25 cellular contexts compared by ENCODE assay signal in genomic region chr5:15431923-15432322, GRCh38.
DNase-seq lines count a peak whose midpoint lies in the region; ATAC-seq, FAIRE-seq and TF ChIP-seq lines count a peak whose summit lies in the region.
"Had no signal": no experiment of that assay in that cellular context is flagged by ENCODE, and none has a peak within 500 bp of the region (broad histone marks: within the 10 kb centered on the region; RNA-seq: fewer than 3 reads in every experiment).

No MANE protein-coding gene starts in this region.

- no peak for TF ChIP-seq EP300 in GM12878 (IDR thresholded peaks at IDR 0.05; ENCODE audit: borderline replicate concordance in 1 of 2, control insufficient read depth in 1 of 2, low read depth in 2 of 2, low read length in 2 of 2)

- WGBS in GM12878 (ENCODE audit: insufficient coverage, insufficient replicate concordance, low lambda C conversion rate, missing lambda C conversion rate), result 5% methylated on average over 3 of the region's 3 CpGs

- no peaks in the 10 kb centered on the region for H3K9me3 ChIP-seq in GM12878 (replicated peaks; ENCODE audit: control insufficient read depth, insufficient read depth, low read length)
- H3K9me3 ChIP-seq: SJCRH30 had no signal

- H2AFZ ChIP-seq in GM12878 (ENCODE audit: control insufficient read depth, low read depth, low read length), result no peak overlapping the region
- H2AFZ ChIP-seq: PC-9 had no signal

- no peaks in the 10 kb centered on the region for H4K20me1 ChIP-seq in GM12878 (ENCODE audit: control insufficient read depth, insufficient read depth)

- DNase-seq in GM10266 (ENCODE audit: extremely low spot score) (peak; percentile 26), MV-4-11 (lab: John Stamatoyannopoulos, UW) (peak; percentile 30), GM12878 (ENCODE audit: low read depth, low spot score) (no peak), frontal cortex (ENCODE audit: low spot score in 2 of 2) (no peak)
- DNase-seq: C1 segment of cervical spinal cord; CD4-positive, alpha-beta memory T cell; COR-L47; NCI-H1105; NCI-H146; NCI-H1930; NCI-H2107; NCI-H446 treated with DMSO at 0.1 percent for 48 hours; NCI-H526; NCI-H82; PC-9; SJCRH30; T-helper 2 cell had no signal

- H3K9ac ChIP-seq in GM12878 (ENCODE audit: control insufficient read depth, insufficient read depth, low read length), result no peak overlapping the region

- no peak for TF ChIP-seq RAD21 in GM12878 (IDR thresholded peaks at IDR 0.05; ENCODE audit: insufficient read depth, low read depth, low read length)

- no peaks in the 10 kb centered on the region for H3K27me3 ChIP-seq in GM12878 (replicated peaks in 1 of 2; ENCODE audit: control insufficient read depth in 2 of 2, insufficient read depth in 2 of 2, low read length in 1 of 2)
- H3K27me3 ChIP-seq: SJCRH30 had no signal

- peak; percentile 78 for ATAC-seq in GM18870 (IDR thresholded peaks at IDR 0.05; ENCODE audit: unreplicated experiment)
- peak; percentile 68 for ATAC-seq in GM12878
- no peak for ATAC-seq in GM18520 (IDR thresholded peaks at IDR 0.05; ENCODE audit: unreplicated experiment)
- ATAC-seq in GM21825 (IDR thresholded peaks at IDR 0.05; ENCODE audit: unreplicated experiment), result no peak
- no peak for ATAC-seq in HG02571 (IDR thresholded peaks at IDR 0.05; ENCODE audit: unreplicated experiment)
- ATAC-seq: Right ventricle myocardium inferior, SK-N-SH treated with all-trans-retinoic acid at 6 μM for 48 hours had no signal

- intact Hi-C loops in GM12878 (cut with micrococcal nuclease; ENCODE audit: unreplicated experiment), result no loop called here

- no peak for TF ChIP-seq POLR2A in GM12878 (IDR thresholded peaks at IDR 0.05; ENCODE audit: low read depth, low read length)

- BruUV-seq in GM12878 (replicated peaks; lab: Mats Ljungman, UMichigan), result no TSS peak

- no peak for TF ChIP-seq CTCF in GM10266 (IDR thresholded peaks at IDR 0.05; ENCODE audit: control insufficient read depth, insufficient read depth, low read depth, missing control alignments)
- no peak for TF ChIP-seq CTCF in GM12878 (IDR thresholded peaks at IDR 0.05 in 2 of 3, conservative IDR thresholded peaks at IDR 0.05 in 1 of 3; ENCODE audit: control insufficient read depth in 2 of 3, extremely low read depth in 1 of 3, insufficient read depth in 1 of 3, low read depth in 3 of 3, low read length in 3 of 3)

- H3K4me2 ChIP-seq in GM12878 (ENCODE audit: control insufficient read depth, insufficient read depth), result no peak overlapping the region
- H3K4me2 ChIP-seq: PC-9 had no signal

- CTCF ChIA-PET in GM12878 (lab: Yijun Ruan, JAX), result no interaction called here

- in situ Hi-C loops in GM12878 (cut with MboI), result no loop called here

- no peaks in the 10 kb centered on the region for H3K36me3 ChIP-seq in GM12878 (ENCODE audit: control insufficient read depth in 2 of 2, insufficient read depth in 2 of 2, low read length in 1 of 2)
- H3K36me3 ChIP-seq: SJCRH30 had no signal

- SMC1A ChIA-PET in GM12878 (lab: Charles Lee; ENCODE audit: uncharacterized antibody, unreplicated experiment), result interaction anchor here (1.3 kb wide), 1 partner anchor 10 kb away, joined by 9 read pairs; no protein-coding TSS in a partner anchor

- no peak overlapping the region for H3K4me3 ChIP-seq in GM12878
- H3K4me3 ChIP-seq: PC-9, SJCRH30 had no signal

- POLR2A ChIA-PET in GM12878 (lab: Charles Lee), result no interaction called here

- H3K79me2 ChIP-seq in GM12878 (ENCODE audit: control insufficient read depth, insufficient read depth, low read length), result no peaks in the 10 kb centered on the region

- H3K4me1 ChIP-seq in GM12878 (ENCODE audit: control insufficient read depth, insufficient read depth, low read length), result no peaks in the 10 kb centered on the region
- H3K4me1 ChIP-seq: SJCRH30 had no signal

- H3K27ac ChIP-seq in GM12878 (ENCODE audit: control insufficient read depth, insufficient read depth), result no peak overlapping the region
- H3K27ac ChIP-seq: PC-9, SJCRH30 had no signal

- RAD21 ChIA-PET in GM12878 (lab: Charles Lee; ENCODE audit: unreplicated experiment), result interaction anchor here (0.6 to 1.7 kb wide), 3 partner anchors 8 to 562 kb away, joined by 3 to 4 read pairs (median 3); no protein-coding TSS in a partner anchor

- FAIRE-seq in GM12878 (lab: Jason Lieb, UNC) (no peak), frontal cortex (lab: Jason Lieb, UNC) (no peak)
- FAIRE-seq: GM12891, H54 had no signal

TF ChIP-seq in GM12878, 131 proteins besides CTCF, POLR2A, EP300 and RAD21 (continues in another document):
- TF ChIP-seq BACH1 (IDR thresholded peaks at IDR 0.05; ENCODE audit: borderline replicate concordance) (no peak), IKZF2 (IDR thresholded peaks at IDR 0.05) (no peak), YBX1 (IDR thresholded peaks at IDR 0.05) (no peak), NFXL1 (IDR thresholded peaks at IDR 0.05; ENCODE audit: borderline replicate concordance) (no peak), YY1 (IDR thresholded peaks at IDR 0.05; ENCODE audit: low read depth, low read length) (no peak), KAT2A (conservative IDR thresholded peaks at IDR 0.05; ENCODE audit: control insufficient read depth, low read depth, low read length) (no peak), NKRF (conservative IDR thresholded peaks at IDR 0.05) (no peak), ZNF687 (IDR thresholded peaks at IDR 0.05) (no peak), SUZ12 (IDR thresholded peaks at IDR 0.05; ENCODE audit: unreplicated experiment) (no peak), MTA3 (IDR thresholded peaks at IDR 0.05; ENCODE audit: borderline replicate concordance, low read length) (no peak), NFYA (IDR thresholded peaks at IDR 0.05; ENCODE audit: borderline replicate concordance, low read depth, low read length) (no peak)

Comparison
In these comparisons a context has a peak if more than half of its experiments do, and no peak if none do; other contexts are left out.
1. DNase-seq: peak in GM10266 (single experiment) and MV-4-11 (single experiment); none in GM12878 (single experiment) and frontal cortex (0 of 2).
2. ATAC-seq: peak in GM18870 (single experiment) and GM12878 (single experiment); none in GM18520 (single experiment), GM21825 (single experiment) and HG02571 (single experiment).